ENCODE assay signal across 8 cellular contexts in the genomic region with DNA sequence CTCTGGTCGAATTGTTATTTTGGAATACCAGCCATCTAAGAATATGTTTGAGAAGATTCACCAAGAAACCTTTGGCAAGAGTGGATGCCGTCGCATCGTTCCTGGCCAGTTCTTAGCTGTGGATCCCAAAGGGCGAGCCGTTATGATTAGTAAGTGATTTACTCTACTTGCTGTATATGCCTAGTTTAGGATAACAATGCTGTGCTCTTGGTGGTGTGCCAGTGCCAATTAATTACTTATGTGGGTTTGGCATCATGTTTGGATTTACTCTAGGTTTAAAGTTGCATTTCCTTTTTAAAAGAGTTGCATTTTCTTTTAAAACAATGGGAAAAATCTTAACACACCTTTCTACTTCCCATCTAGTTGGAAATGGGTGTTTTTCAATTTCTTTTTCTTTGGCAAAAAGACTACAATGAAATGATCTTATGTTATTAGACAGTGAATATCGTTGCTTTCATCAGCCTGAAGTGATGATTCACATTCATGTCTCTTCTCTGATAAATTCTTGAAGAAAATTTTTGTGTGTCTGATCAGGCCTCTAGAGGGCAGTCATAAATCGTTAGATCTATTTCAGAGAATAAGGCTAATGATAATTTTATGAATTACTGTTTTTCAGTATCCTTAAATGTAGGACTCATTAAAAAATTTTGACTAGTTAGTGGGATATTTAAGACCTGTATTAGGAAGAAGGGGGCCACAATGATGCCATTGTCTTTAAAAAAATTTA. TPM values are rescaled to one million over a fixed set of nuclear protein-coding genes. Genes with fewer than 3 reads are reported as not detected.
DNase-seq lines count a peak whose midpoint lies in the region; TF ChIP-seq lines count a peak whose summit lies in the region.

No MANE protein-coding gene starts in this region.

- TF ChIP-seq POLR2A in sigmoid colon (IDR thresholded peaks at IDR 0.05), result no peak

- no peaks in the 10 kb centered on the region for H3K27me3 ChIP-seq in BLaER1 treated with 17β-estradiol and CSF1 and Interleukin-3, amounts not matched to agents 10 nM and 100 nM
- no peaks in the 10 kb centered on the region for H3K27me3 ChIP-seq in H7 (ENCODE audit: control insufficient read depth, insufficient read depth, low read length)
- H3K27me3 ChIP-seq in fibroblast of lung (ENCODE audit: control insufficient read depth, insufficient read depth, low read length), result no peaks in the 10 kb centered on the region
- no peaks in the 10 kb centered on the region for H3K27me3 ChIP-seq in sigmoid colon

- 64 to 74% methylated on average over 8 of the region's 8 CpGs for WGBS in sigmoid colon, 2 donors

- DNase-seq in H7 (peak; percentile 43), SW480 (ENCODE audit: low spot score) (peak; percentile 34), fibroblast of lung (ENCODE audit: low read depth in 2 of 2) (peak; percentile 64 to 79), sigmoid colon (no peak), NCI-H1048 (lab: John Stamatoyannopoulos, UW) (no peak), NCI-H510A treated with DMSO at 0.1 percent for 48 hours (lab: John Stamatoyannopoulos, UW) (no peak), amniotic stem cell (lab: John Stamatoyannopoulos, UW) (no peak)

- H3K9me3 ChIP-seq in BLaER1 treated with 17β-estradiol and CSF1 and Interleukin-3, amounts not matched to agents 10 nM and 100 nM (replicated peaks in 1 of 11), result no peaks in the 10 kb centered on the region
- H3K9me3 ChIP-seq in fibroblast of lung (ENCODE audit: control insufficient read depth, insufficient read depth, low read depth, low read length) (no peaks in the 10 kb centered on the region), sigmoid colon (no peaks in the 10 kb centered on the region)

- H4K20me1 ChIP-seq in BLaER1 treated with 17β-estradiol and CSF1 and Interleukin-3, amounts not matched to agents 10 nM and 100 nM, result peaks cover 88 to 95% (median 94%) of the 10 kb centered on the region in 11 experiments; a peak in 21 of 22 replicates
- H4K20me1 ChIP-seq in fibroblast of lung (ENCODE audit: control insufficient read depth, extremely low read depth, insufficient read depth, low read length), result no peaks in the 10 kb centered on the region

- H3K27ac ChIP-seq in BLaER1 treated with 17β-estradiol and CSF1 and Interleukin-3, amounts not matched to agents 10 nM and 100 nM, result no peak overlapping the region
- peak overlapping the region; percentile 26 for H3K27ac ChIP-seq in fibroblast of lung (ENCODE audit: insufficient read depth, low read length)
- no peak overlapping the region for H3K27ac ChIP-seq in sigmoid colon

- no peak for TF ChIP-seq EP300 in sigmoid colon (IDR thresholded peaks at IDR 0.05)

- H3K4me3 ChIP-seq in BLaER1 treated with 17β-estradiol and CSF1 and Interleukin-3, amounts not matched to agents 10 nM and 100 nM, result no peak overlapping the region; a peak in 1 of 20 replicates
- H3K4me3 ChIP-seq in H7 (ENCODE audit: insufficient read depth, low read depth, low read length) (no peak overlapping the region), fibroblast of lung (replicated peaks in 1 of 4; ENCODE audit: control extremely low read depth in 1 of 4, insufficient read depth in 1 of 4, low read depth in 3 of 4, low read length in 4 of 4) (peak overlapping the region in 1 of 4 experiments; percentile 26), sigmoid colon (no peak overlapping the region)

- intact Hi-C loops in sigmoid colon (cut with DNase I), result loop anchor here (10.0 kb wide), 2 partner anchors 216 to 246 kb away; no protein-coding TSS in a partner anchor

- peaks cover 33 to 43% (median 42%) of the 10 kb centered on the region in 10 experiments for H3K4me1 ChIP-seq in BLaER1 treated with 17β-estradiol and CSF1 and Interleukin-3, amounts not matched to agents 10 nM and 100 nM
- H3K4me1 ChIP-seq in fibroblast of lung (ENCODE audit: control insufficient read depth, extremely low read depth, insufficient read depth, low read length), result peaks cover 14% of the 10 kb centered on the region
- H3K4me1 ChIP-seq in sigmoid colon, result peaks cover 0 to 43% (median 32%) of the 10 kb centered on the region in 4 donors

- H2AFZ ChIP-seq in fibroblast of lung (ENCODE audit: low read length), result no peak overlapping the region

- H3K4me2 ChIP-seq in BLaER1 treated with 17β-estradiol and CSF1 and Interleukin-3, amounts not matched to agents 10 nM and 100 nM, result peak overlapping the region; percentile 20 to 96 (median 74); a peak in 19 of 22 replicates
- H3K4me2 ChIP-seq in fibroblast of lung (ENCODE audit: extremely low read depth, insufficient read depth, low read length), result peak overlapping the region; percentile 37

- peaks cover 81 to 94% (median 89%) of the 10 kb centered on the region in 11 experiments for H3K36me3 ChIP-seq in BLaER1 treated with 17β-estradiol and CSF1 and Interleukin-3, amounts not matched to agents 10 nM and 100 nM
- H3K36me3 ChIP-seq in H7 (replicated peaks; ENCODE audit: control insufficient read depth, insufficient read depth, low read length) (peaks cover 55% of the 10 kb centered on the region), fibroblast of lung (ENCODE audit: control insufficient read depth, insufficient read depth, low read length) (peaks cover 20% of the 10 kb centered on the region), sigmoid colon (peaks cover 20 to 81% (median 50%) of the 10 kb centered on the region in 4 donors)

- peak overlapping the region in 9 of 11 experiments; percentile 2 to 48 (median 26); a peak in 10 of 22 replicates for H3K9ac ChIP-seq in BLaER1 treated with 17β-estradiol and CSF1 and Interleukin-3, amounts not matched to agents 10 nM and 100 nM
- no peak overlapping the region for H3K9ac ChIP-seq in fibroblast of lung (ENCODE audit: insufficient read depth, low read length)

- peaks cover 83% of the 10 kb centered on the region for H3K79me2 ChIP-seq in fibroblast of lung (ENCODE audit: control insufficient read depth, insufficient read depth, low read length)

- TF ChIP-seq CTCF in fibroblast of lung (conservative IDR thresholded peaks at IDR 0.05 in 1 of 2, IDR thresholded peaks at IDR 0.05 in 1 of 2; ENCODE audit: low read depth in 1 of 2, low read length in 2 of 2) (peak; percentile 47 to 61), sigmoid colon (IDR thresholded peaks at IDR 0.05) (peak in 3 of 4 experiments; percentile 28 to 47 (median 32))

RNA-seq across cellular contexts. Expression of gene SF3B3, which starts 5.6 kb away (rescaled TPM):
- total RNA-seq in H7 (2014; rRNA removed; shearing (Covaris generic)), result 222 and 313 TPM in 2 replicates
- total RNA-seq in fibroblast of lung (81.9 and 107 TPM in 2 replicates), sigmoid colon (10 to 100 TPM; 41.9 to 71.5 (median 59.5) TPM)
- polyA plus RNA-seq in fibroblast of lung (89.2 and 166 TPM in 2 replicates), sigmoid colon (10 to 100 TPM; 23.8 to 98.5 (median 30.6) TPM)
- 183 and 273 TPM in 2 replicates for polyA plus RNA-seq in fibroblast of lung (2012)
- polyA minus RNA-seq in fibroblast of lung (ENCODE audit: low replicate concordance), result 343 and 595 TPM in 2 replicates

RNA-seq across cellular contexts. Expression of gene COG4, which starts 5.9 kb away (rescaled TPM):
- 78.7 and 98.2 TPM in 2 replicates for total RNA-seq in H7 (2014; rRNA removed; shearing (Covaris generic))
- 79.6 and 117 TPM in 2 replicates for total RNA-seq in fibroblast of lung
- 36.2 and 50.7 TPM in 2 replicates for polyA plus RNA-seq in fibroblast of lung
- polyA plus RNA-seq in fibroblast of lung (2012), result 37.7 and 56.8 TPM in 2 replicates
- 87.9 and 103 TPM in 2 replicates for polyA minus RNA-seq in fibroblast of lung (ENCODE audit: low replicate concordance)
- 10 to 100 TPM; 25.2 to 44.3 (median 31.9) TPM for total RNA-seq in sigmoid colon
- 10 to 100 TPM; 31.2 to 51.0 (median 39.5) TPM for polyA plus RNA-seq in sigmoid colon

Comparison
In these comparisons a context has a peak if more than half of its experiments do, and no peak if none do; other contexts are left out.
1. DNase-seq: peak in H7 (single experiment), SW480 (single experiment) and fibroblast of lung (2 of 2); none in sigmoid colon (single experiment), NCI-H1048 (single experiment), NCI-H510A treated with DMSO at 0.1 percent for 48 hours (single experiment) and amniotic stem cell (single experiment).